Comparison of ENCODE assay signal across 1 cellular context in the genomic region with DNA sequence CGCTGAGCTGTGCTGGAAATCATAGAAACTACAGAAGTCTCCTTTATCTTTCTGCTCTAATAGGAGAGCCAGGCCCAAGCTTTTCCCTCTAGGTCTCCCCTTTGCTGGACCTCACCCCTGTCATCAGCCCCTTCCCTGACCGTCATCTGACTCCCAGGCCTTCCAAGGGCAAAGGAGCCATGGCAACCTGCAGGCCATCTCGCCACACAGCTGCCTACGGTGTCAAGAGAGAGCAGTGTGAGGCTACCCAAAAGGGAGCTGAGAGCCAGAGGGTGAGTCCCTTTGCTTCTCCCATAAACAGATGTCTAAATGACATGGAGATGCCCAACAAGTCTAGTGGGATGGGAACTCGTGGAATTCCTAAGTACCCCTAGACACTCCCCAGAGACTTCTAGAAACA.
TF ChIP-seq lines count a peak whose summit lies in the region.

No MANE protein-coding gene starts in this region.

TF ChIP-seq in H1, 55 proteins besides CTCF, POLR2A, EP300 and RAD21:
- TF ChIP-seq, protein P1, sequence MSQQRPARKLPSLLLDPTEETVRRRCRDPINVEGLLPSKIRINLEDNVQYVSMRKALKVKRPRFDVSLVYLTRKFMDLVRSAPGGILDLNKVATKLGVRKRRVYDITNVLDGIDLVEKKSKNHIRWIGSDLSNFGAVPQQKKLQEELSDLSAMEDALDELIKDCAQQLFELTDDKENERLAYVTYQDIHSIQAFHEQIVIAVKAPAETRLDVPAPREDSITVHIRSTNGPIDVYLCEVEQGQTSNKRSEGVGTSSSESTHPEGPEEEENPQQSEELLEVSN (IDR thresholded peaks at IDR 0.05) = no peak
- TF ChIP-seq, protein P2, sequence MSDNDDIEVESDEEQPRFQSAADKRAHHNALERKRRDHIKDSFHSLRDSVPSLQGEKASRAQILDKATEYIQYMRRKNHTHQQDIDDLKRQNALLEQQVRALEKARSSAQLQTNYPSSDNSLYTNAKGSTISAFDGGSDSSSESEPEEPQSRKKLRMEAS (IDR thresholded peaks at IDR 0.05) = no peak
- TF ChIP-seq CTBP2 (IDR thresholded peaks at IDR 0.05; ENCODE audit: borderline replicate concordance, insufficient read depth, insufficient read length, low read length) (no peak), SRF (IDR thresholded peaks at IDR 0.05; ENCODE audit: low read depth, low read length) (no peak), GABPA (IDR thresholded peaks at IDR 0.05; ENCODE audit: borderline replicate concordance, insufficient read depth, low read length) (no peak), JUN (IDR thresholded peaks at IDR 0.05; ENCODE audit: low read depth, low read length) (no peak), JUND (IDR thresholded peaks at IDR 0.05; ENCODE audit: low read length) (no peak), RBBP5 (IDR thresholded peaks at IDR 0.05; ENCODE audit: borderline replicate concordance, low read depth, low read length) (no peak), TAF1 (IDR thresholded peaks at IDR 0.05; ENCODE audit: low read depth, low read length) (no peak), NRF1 (IDR thresholded peaks at IDR 0.05; ENCODE audit: low read depth, low read length) (no peak), SP4 (IDR thresholded peaks at IDR 0.05; ENCODE audit: low read length) (no peak), POU5F1 (IDR thresholded peaks at IDR 0.05; ENCODE audit: low read depth, low read length) (no peak), TBP (IDR thresholded peaks at IDR 0.05; ENCODE audit: low read depth, low read length) (no peak)
- TF ChIP-seq, protein P3, sequence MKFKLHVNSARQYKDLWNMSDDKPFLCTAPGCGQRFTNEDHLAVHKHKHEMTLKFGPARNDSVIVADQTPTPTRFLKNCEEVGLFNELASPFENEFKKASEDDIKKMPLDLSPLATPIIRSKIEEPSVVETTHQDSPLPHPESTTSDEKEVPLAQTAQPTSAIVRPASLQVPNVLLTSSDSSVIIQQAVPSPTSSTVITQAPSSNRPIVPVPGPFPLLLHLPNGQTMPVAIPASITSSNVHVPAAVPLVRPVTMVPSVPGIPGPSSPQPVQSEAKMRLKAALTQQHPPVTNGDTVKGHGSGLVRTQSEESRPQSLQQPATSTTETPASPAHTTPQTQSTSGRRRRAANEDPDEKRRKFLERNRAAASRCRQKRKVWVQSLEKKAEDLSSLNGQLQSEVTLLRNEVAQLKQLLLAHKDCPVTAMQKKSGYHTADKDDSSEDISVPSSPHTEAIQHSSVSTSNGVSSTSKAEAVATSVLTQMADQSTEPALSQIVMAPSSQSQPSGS (IDR thresholded peaks at IDR 0.05; ENCODE audit: low read length) = no peak
